Comparison of ENCODE assay signal across 12 cellular contexts in the genomic region with DNA sequence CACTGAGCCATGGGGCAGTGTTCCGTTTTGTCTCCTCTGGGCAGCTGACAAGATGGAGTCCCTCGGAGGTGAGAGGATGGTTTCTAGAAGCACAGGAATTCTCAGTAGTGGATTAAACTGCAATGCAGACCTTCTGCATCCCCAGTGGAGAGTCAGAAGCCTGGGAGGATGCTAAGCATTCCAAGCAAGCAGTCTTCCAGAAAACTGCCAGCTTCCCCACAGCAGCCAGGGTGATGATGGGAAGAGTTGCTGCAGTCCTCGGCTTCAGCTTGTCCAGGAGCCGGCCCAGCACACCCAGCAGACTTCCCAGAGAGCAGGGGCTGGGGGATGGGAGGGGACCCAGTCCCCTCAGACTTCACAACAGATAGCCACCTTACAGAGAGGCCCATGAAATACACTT.
A peak's percentile ranks its signal among the peaks of the same experiment; 100 is the strongest.
DNase-seq lines count a peak whose midpoint lies in the region; ATAC-seq, FAIRE-seq and TF ChIP-seq lines count a peak whose summit lies in the region.
"Had no signal": no experiment of that assay in that cellular context is flagged by ENCODE, and none has a peak within 500 bp of the region (broad histone marks: within the 10 kb centered on the region; RNA-seq: fewer than 3 reads in every experiment).

No MANE protein-coding gene starts in this region.

- FAIRE-seq in K562 (lab: Jason Lieb, UNC) = no peak

- H3K27me3 ChIP-seq in K562 (ENCODE audit: control insufficient read depth in 2 of 2, insufficient read depth in 2 of 2, low read length in 2 of 2) (no peaks in the 10 kb centered on the region), tibial nerve (no peaks in the 10 kb centered on the region)
- H3K27me3 ChIP-seq: body of pancreas had no signal

- TF ChIP-seq EP300 in K562 (IDR thresholded peaks at IDR 0.05; ENCODE audit: low read length) (no peak), tibial nerve (IDR thresholded peaks at IDR 0.05) (no peak)

- peak overlapping the region; percentile 82 for H2AFZ ChIP-seq in K562 (ENCODE audit: low read depth, low read length)

- no peak for ATAC-seq in activated naive CD8-positive, alpha-beta T cell treated with anti-CD3 and anti-CD28 coated beads, Interleukin-2, amount 50 U/mL, for 24 hours
- ATAC-seq in K562 (no peak), left lobe of liver (no peak)
- ATAC-seq: body of pancreas had no signal

- H3K27ac ChIP-seq in K562 (ENCODE audit: extremely low read depth, low read depth, low read length) = peak overlapping the region; percentile 5; the same call in 1 of the 3 replicates
- H3K27ac ChIP-seq in mesodermal cell (ENCODE audit: low read depth, low read length, severe bottlenecking) = peak overlapping the region; percentile 43
- H3K27ac ChIP-seq in tibial nerve = peak overlapping the region in 3 of 4 donors; percentile 54 to 72 (median 66)

- TF ChIP-seq CTCF in K562 (IDR thresholded peaks at IDR 0.05 in 2 of 3, conservative IDR thresholded peaks at IDR 0.05 in 1 of 3; ENCODE audit: insufficient read depth in 2 of 3, low read depth in 1 of 3, low read length in 3 of 3) (no peak), tibial nerve (IDR thresholded peaks at IDR 0.05) (no peak)

- peaks cover 26 to 33% of the 10 kb centered on the region in 2 experiments for H3K4me1 ChIP-seq in K562 (replicated peaks in 1 of 2; ENCODE audit: control insufficient read depth in 2 of 2, insufficient read depth in 2 of 2, low read length in 2 of 2)
- peaks cover 44% of the 10 kb centered on the region for H3K4me1 ChIP-seq in mesodermal cell (ENCODE audit: control insufficient read depth, insufficient read depth, low read length, poor library complexity, severe bottlenecking)
- H3K4me1 ChIP-seq in tibial nerve = peaks cover 0 to 38% (median 22%) of the 10 kb centered on the region in 4 donors

- H3K4me2 ChIP-seq in K562 (ENCODE audit: insufficient read depth, low read length) = peak overlapping the region; percentile 63

- peak overlapping the region in 1 of 2 experiments; percentile 1; a peak in 1 of 4 replicates for H3K9ac ChIP-seq in K562 (ENCODE audit: insufficient read depth in 1 of 2, low read depth in 2 of 2, low read length in 2 of 2)

- peak overlapping the region; percentile 3 for H3K4me3 Mint-ChIP-seq in activated naive CD8-positive, alpha-beta T cell
- H3K4me3 Mint-ChIP-seq in activated naive CD8-positive, alpha-beta T cell treated with anti-CD3 and anti-CD28 coated beads, Interleukin-2, amount 50 U/mL, for 24 hours = no peak overlapping the region
- H3K4me3 Mint-ChIP-seq: mesothelial cell of epicardium had no signal

- no peaks in the 10 kb centered on the region for H4K20me1 ChIP-seq in K562 (replicated peaks; ENCODE audit: control insufficient read depth, insufficient read depth, low read length)

- no peak for TF ChIP-seq RAD21 in K562 (CRISPR knock-in tag; conservative IDR thresholded peaks at IDR 0.05 in 1 of 2, IDR thresholded peaks at IDR 0.05 in 1 of 2)

- intact Hi-C loops in K562 (cut with micrococcal nuclease) = loop anchor here (5.0 to 10.0 kb wide), 2 partner anchors 75 to 197 kb away; no protein-coding TSS in a partner anchor

- peaks cover 14% of the 10 kb centered on the region for H3K4me1 Mint-ChIP-seq in activated naive CD8-positive, alpha-beta T cell (ENCODE audit: low read depth)
- H3K4me1 Mint-ChIP-seq in activated naive CD8-positive, alpha-beta T cell treated with anti-CD3 and anti-CD28 coated beads, Interleukin-2, amount 50 U/mL, for 24 hours = peaks cover 13% of the 10 kb centered on the region

- no peak overlapping the region for H3K27ac Mint-ChIP-seq in activated naive CD8-positive, alpha-beta T cell
- no peak overlapping the region for H3K27ac Mint-ChIP-seq in activated naive CD8-positive, alpha-beta T cell treated with anti-CD3 and anti-CD28 coated beads, Interleukin-2, amount 50 U/mL, for 24 hours
- H3K27ac Mint-ChIP-seq: mesothelial cell of epicardium had no signal

- H3K36me3 Mint-ChIP-seq in activated naive CD8-positive, alpha-beta T cell = no peaks in the 10 kb centered on the region
- H3K36me3 Mint-ChIP-seq in activated naive CD8-positive, alpha-beta T cell treated with anti-CD3 and anti-CD28 coated beads, Interleukin-2, amount 50 U/mL, for 24 hours (ENCODE audit: low read depth) = no peaks in the 10 kb centered on the region
- H3K36me3 Mint-ChIP-seq: mesothelial cell of epicardium had no signal

- H3K9me1 ChIP-seq in K562 (ENCODE audit: control insufficient read depth, insufficient read depth, low read length) = no peaks in the 10 kb centered on the region

- H3K9me3 Mint-ChIP-seq in activated naive CD8-positive, alpha-beta T cell (ENCODE audit: low read depth) = no peaks in the 10 kb centered on the region
- no peaks in the 10 kb centered on the region for H3K9me3 Mint-ChIP-seq in activated naive CD8-positive, alpha-beta T cell treated with anti-CD3 and anti-CD28 coated beads, Interleukin-2, amount 50 U/mL, for 24 hours
- H3K9me3 Mint-ChIP-seq: mesothelial cell of epicardium had no signal

- no peak overlapping the region for H3K4me3 ChIP-seq in K562
- H3K4me3 ChIP-seq in mesodermal cell (ENCODE audit: extremely low read depth, insufficient read depth, low read length, poor library complexity, severe bottlenecking) = no peak overlapping the region
- no peak overlapping the region for H3K4me3 ChIP-seq in tibial nerve
- H3K4me3 ChIP-seq: body of pancreas had no signal

- DNase-seq in activated naive CD8-positive, alpha-beta T cell treated with anti-CD3 and anti-CD28 coated beads, Interleukin-2, amount 50 U/mL, for 24 hours = no peak
- DNase-seq in K562 (ENCODE audit: extremely low read depth in 1 of 4, low spot score in 3 of 4) (no peak), tibial nerve (ENCODE audit: low spot score in 2 of 2) (no peak), SK-N-DZ (ENCODE audit: low spot score) (no peak), left lobe of liver (ENCODE audit: low spot score) (no peak), GOT3 (lab: John Stamatoyannopoulos, UW) (no peak)
- DNase-seq: H7, NCI-H526 treated with DMSO at 0.1 percent for 48 hours had no signal

- POLR2A ChIA-PET in K562 (lab: Yijun Ruan, JAX) = interaction anchor here (0.6 kb wide), 1 partner anchor 23 kb away, joined by 4 read pairs; no protein-coding TSS in a partner anchor

- TF ChIP-seq POLR2A in K562 (conservative IDR thresholded peaks at IDR 0.05) (no peak), tibial nerve (IDR thresholded peaks at IDR 0.05) (no peak)

- no peaks in the 10 kb centered on the region for H3K79me2 ChIP-seq in K562 (ENCODE audit: control insufficient read depth, insufficient read depth, low read length)

- WGBS in K562 (ENCODE audit: insufficient coverage, low coverage, missing lambda C conversion rate) = 73% methylated on average over 3 of the region's 4 CpGs
- 76 to 79% methylated on average over 2 of the region's 4 CpGs for WGBS in mesodermal cell (ENCODE audit: insufficient coverage in 2 of 2), 2 experiments
- 52 to 62% methylated on average over 4 of the region's 4 CpGs for WGBS in tibial nerve, 2 donors

- H3K36me3 ChIP-seq in K562 (ENCODE audit: control insufficient read depth, insufficient read depth, low read length) = no peaks in the 10 kb centered on the region
- H3K36me3 ChIP-seq in mesodermal cell (ENCODE audit: control insufficient read depth, insufficient read depth, low read length) = no peaks in the 10 kb centered on the region
- no peaks in the 10 kb centered on the region for H3K36me3 ChIP-seq in tibial nerve

- peaks cover under 1% of the 10 kb centered on the region for H3K27me3 Mint-ChIP-seq in activated naive CD8-positive, alpha-beta T cell
- peaks cover 1% of the 10 kb centered on the region for H3K27me3 Mint-ChIP-seq in activated naive CD8-positive, alpha-beta T cell treated with anti-CD3 and anti-CD28 coated beads, Interleukin-2, amount 50 U/mL, for 24 hours

- H3K9me3 ChIP-seq in K562 (replicated peaks; ENCODE audit: control insufficient read depth, insufficient read depth, low read depth, low read length) = no peaks in the 10 kb centered on the region
- no peaks in the 10 kb centered on the region for H3K9me3 ChIP-seq in mesodermal cell (ENCODE audit: control insufficient read depth, low read length)
- no peaks in the 10 kb centered on the region for H3K9me3 ChIP-seq in tibial nerve
- H3K9me3 ChIP-seq: body of pancreas had no signal

- in situ Hi-C loops in K562 (cut with MboI) = no loop called here

- CTCF ChIA-PET in K562 (lab: Yijun Ruan, JAX; ENCODE audit: low intra/inter-chr PET ratio) = no interaction called here

- BruUV-seq in K562 (replicated peaks; lab: Mats Ljungman, UMichigan) = no TSS peak

TF ChIP-seq in K562, 482 proteins besides CTCF, POLR2A, EP300 and RAD21 (continues in another document):
- no peak for TF ChIP-seq HNRNPK (IDR thresholded peaks at IDR 0.05; ENCODE audit: low read depth, low read length, poor library complexity, severe bottlenecking)
- TF ChIP-seq ZNF551 (CRISPR knock-in tag; IDR thresholded peaks at IDR 0.05) = no peak
- TF ChIP-seq, protein P1, sequence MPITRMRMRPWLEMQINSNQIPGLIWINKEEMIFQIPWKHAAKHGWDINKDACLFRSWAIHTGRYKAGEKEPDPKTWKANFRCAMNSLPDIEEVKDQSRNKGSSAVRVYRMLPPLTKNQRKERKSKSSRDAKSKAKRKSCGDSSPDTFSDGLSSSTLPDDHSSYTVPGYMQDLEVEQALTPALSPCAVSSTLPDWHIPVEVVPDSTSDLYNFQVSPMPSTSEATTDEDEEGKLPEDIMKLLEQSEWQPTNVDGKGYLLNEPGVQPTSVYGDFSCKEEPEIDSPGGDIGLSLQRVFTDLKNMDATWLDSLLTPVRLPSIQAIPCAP (CRISPR knock-in tag; IDR thresholded peaks at IDR 0.05; ENCODE audit: borderline replicate concordance) = no peak
- TF ChIP-seq, protein P2, sequence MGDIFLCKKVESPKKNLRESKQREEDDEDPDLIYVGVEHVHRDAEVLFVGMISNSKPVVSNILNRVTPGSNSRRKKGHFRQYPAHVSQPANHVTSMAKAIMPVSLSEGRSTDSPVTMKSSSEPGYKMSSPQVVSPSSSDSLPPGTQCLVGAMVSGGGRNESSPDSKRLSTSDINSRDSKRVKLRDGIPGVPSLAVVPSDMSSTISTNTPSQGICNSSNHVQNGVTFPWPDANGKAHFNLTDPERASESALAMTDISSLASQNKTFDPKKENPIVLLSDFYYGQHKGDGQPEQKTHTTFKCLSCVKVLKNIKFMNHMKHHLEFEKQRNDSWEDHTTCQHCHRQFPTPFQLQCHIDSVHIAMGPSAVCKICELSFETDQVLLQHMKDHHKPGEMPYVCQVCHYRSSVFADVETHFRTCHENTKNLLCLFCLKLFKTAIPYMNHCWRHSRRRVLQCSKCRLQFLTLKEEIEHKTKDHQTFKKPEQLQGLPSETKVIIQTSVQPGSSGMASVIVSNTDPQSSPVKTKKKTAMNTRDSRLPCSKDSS (IDR thresholded peaks at IDR 0.05; ENCODE audit: low read depth, partially characterized antibody) = no peak
- no peak for TF ChIP-seq RBM25 (IDR thresholded peaks at IDR 0.05; ENCODE audit: low read depth, low read length, severe bottlenecking)
- TF ChIP-seq ZFPM2 (CRISPR knock-in tag; IDR thresholded peaks at IDR 0.05) = no peak
- TF ChIP-seq ZNF253 (CRISPR knock-in tag; conservative IDR thresholded peaks at IDR 0.05) = no peak

Comparison
In these comparisons a context has a peak if more than half of its experiments do, and no peak if none do; other contexts are left out.
1. H3K27ac ChIP-seq: peak in every context shown above with its lines; median percentile 66 in tibial nerve; 43 in mesodermal cell; 5 in K562.